21 cellular contexts compared by ENCODE assay signal in the genomic region with DNA sequence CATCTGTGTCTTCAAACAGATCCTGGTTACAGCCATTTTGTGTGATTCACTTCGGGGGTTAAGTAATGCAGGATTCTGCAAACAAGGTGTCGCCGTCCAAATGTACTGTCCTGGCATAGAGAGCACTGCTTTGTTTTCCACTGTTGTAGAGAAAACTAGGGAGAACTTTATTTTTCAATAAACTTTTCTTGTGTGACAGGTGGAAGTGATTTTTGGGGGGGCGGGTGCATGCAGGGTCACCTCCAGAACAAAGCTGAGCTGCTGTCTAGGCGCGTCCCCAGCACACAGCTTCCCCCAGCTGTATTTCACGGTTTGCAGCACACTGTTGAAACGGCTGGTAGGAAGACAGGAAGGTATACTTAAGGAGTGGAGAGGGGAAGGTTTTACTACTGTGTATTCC.
DNase-seq lines count a peak whose midpoint lies in the region; ATAC-seq, FAIRE-seq and TF ChIP-seq lines count a peak whose summit lies in the region.
"Had no signal": no experiment of that assay in that cellular context is flagged by ENCODE, and none has a peak within 500 bp of the region (broad histone marks: within the 10 kb centered on the region; RNA-seq: fewer than 3 reads in every experiment).

No MANE protein-coding gene starts in this region.

- ATAC-seq in HepG2 (no peak), HG02588 (IDR thresholded peaks at IDR 0.05; ENCODE audit: unreplicated experiment) (no peak)
- ATAC-seq in stimulated activated naive B cell treated with anti-CD40 and anti-IgM and Interleukin-4, amounts not matched to agents 10 μg/mL and 1 μg/mL and 100 μg/mL, for 72 hours (replicated peaks): no peak
- ATAC-seq: K562 had no signal

- FAIRE-seq in HepG2 (lab: Jason Lieb, UNC): no peak
- FAIRE-seq: G401.6, GM18507, H1, K562 had no signal

- peak overlapping the region in 1 of 11 experiments; percentile 20; a peak in 1 of 22 replicates for H3K9ac ChIP-seq in BLaER1 treated with 17β-estradiol and CSF1 and Interleukin-3, amounts not matched to agents 10 nM and 100 nM
- H3K9ac ChIP-seq in HepG2 (ENCODE audit: insufficient read depth, low read depth, low read length): no peak overlapping the region

- no peak for TF ChIP-seq POLR2A in HepG2 (IDR thresholded peaks at IDR 0.05; ENCODE audit: insufficient read depth in 1 of 2, low read depth in 2 of 2, low read length in 2 of 2)

- H3K9me3 ChIP-seq in BLaER1 treated with 17β-estradiol and CSF1 and Interleukin-3, amounts not matched to agents 10 nM and 100 nM (replicated peaks in 1 of 11): no peaks in the 10 kb centered on the region
- H3K9me3 ChIP-seq in HepG2 (ENCODE audit: low read length): no peaks in the 10 kb centered on the region
- H3K9me3 ChIP-seq: MG63, Peyer's patch, SJCRH30 had no signal

- DNase-seq in activated CD8-positive, alpha-beta memory T cell treated with anti-CD3 and anti-CD28 coated beads, Interleukin-2, amount 50 U/mL, for 48 hours: peak; percentile 26
- no peak for DNase-seq in activated CD8-positive, alpha-beta memory T cell treated with anti-CD3 and anti-CD28 coated beads for 24 hours
- no peak for DNase-seq in HepG2 (ENCODE audit: low spot score)
- DNase-seq in stimulated activated naive B cell treated with anti-CD40 and anti-IgM and Interleukin-4, amounts not matched to agents 10 μg/mL and 1 μg/mL and 100 μg/mL, for 72 hours: no peak
- DNase-seq in H4 (ENCODE audit: low spot score): no peak
- no peak for DNase-seq in activated CD4-positive, alpha-beta memory T cell treated with anti-CD3 and anti-CD28 coated beads for 36 hours
- DNase-seq: MG63, NCI-H1417, NCI-H1694 treated with DMSO at 0.1 percent for 48 hours, NCI-H2081 treated with DMSO at 0.1 percent for 48 hours, NCI-H446, SJCRH30 had no signal

- H3K27me3 Mint-ChIP-seq in stimulated activated naive B cell treated with anti-CD40 and anti-IgM and Interleukin-4, amounts not matched to agents 10 μg/mL and 1 μg/mL and 100 μg/mL, for 72 hours: no peaks in the 10 kb centered on the region
- no peaks in the 10 kb centered on the region for H3K27me3 Mint-ChIP-seq in activated CD4-positive, alpha-beta memory T cell treated with anti-CD3 and anti-CD28 coated beads for 36 hours

- no peak overlapping the region for H3K4me3 Mint-ChIP-seq in stimulated activated naive B cell treated with anti-CD40 and anti-IgM and Interleukin-4, amounts not matched to agents 10 μg/mL and 1 μg/mL and 100 μg/mL, for 72 hours
- no peak overlapping the region for H3K4me3 Mint-ChIP-seq in activated CD4-positive, alpha-beta memory T cell treated with anti-CD3 and anti-CD28 coated beads for 36 hours
- H3K4me3 Mint-ChIP-seq: CD14-positive monocyte had no signal

- in situ Hi-C loops in HepG2 (cut with HindIII; ENCODE audit: extremely low pct_ligation_motif_present, low pct_unique_long_range_greater_than_20kb): loop anchor here (10.0 kb wide), 2 partner anchors 330 to 570 kb away; no protein-coding TSS in a partner anchor

- H2AFZ ChIP-seq in HepG2 (ENCODE audit: low read length): no peak overlapping the region

- peaks cover 8 to 29% of the 10 kb centered on the region in 2 donors for H3K36me3 Mint-ChIP-seq in stimulated activated naive B cell treated with anti-CD40 and anti-IgM and Interleukin-4, amounts not matched to agents 10 μg/mL and 1 μg/mL and 100 μg/mL, for 72 hours
- no peaks in the 10 kb centered on the region for H3K36me3 Mint-ChIP-seq in activated CD4-positive, alpha-beta memory T cell treated with anti-CD3 and anti-CD28 coated beads for 36 hours

- H3K4me1 Mint-ChIP-seq in stimulated activated naive B cell treated with anti-CD40 and anti-IgM and Interleukin-4, amounts not matched to agents 10 μg/mL and 1 μg/mL and 100 μg/mL, for 72 hours: peaks cover 5 to 12% of the 10 kb centered on the region in 2 donors
- no peaks in the 10 kb centered on the region for H3K4me1 Mint-ChIP-seq in activated CD4-positive, alpha-beta memory T cell treated with anti-CD3 and anti-CD28 coated beads for 36 hours (ENCODE audit: low read depth)
- H3K4me1 Mint-ChIP-seq: CD14-positive monocyte had no signal

- H3K79me2 ChIP-seq in HepG2 (ENCODE audit: insufficient read depth, low read length): no peaks in the 10 kb centered on the region

- H3K27ac Mint-ChIP-seq in stimulated activated naive B cell treated with anti-CD40 and anti-IgM and Interleukin-4, amounts not matched to agents 10 μg/mL and 1 μg/mL and 100 μg/mL, for 72 hours: peak overlapping the region; percentile 71
- no peak overlapping the region for H3K27ac Mint-ChIP-seq in activated CD4-positive, alpha-beta memory T cell treated with anti-CD3 and anti-CD28 coated beads for 36 hours
- H3K27ac Mint-ChIP-seq: CD14-positive monocyte had no signal

- no peak overlapping the region for H3K4me3 ChIP-seq in BLaER1 treated with 17β-estradiol and CSF1 and Interleukin-3, amounts not matched to agents 10 nM and 100 nM
- H3K4me3 ChIP-seq in HepG2 (replicated peaks in 1 of 3; ENCODE audit: insufficient read depth in 1 of 3, low read depth in 2 of 3, low read length in 3 of 3): no peak overlapping the region
- H3K4me3 ChIP-seq: K562, MG63, Peyer's patch, SJCRH30 had no signal

- POLR2A ChIA-PET in HepG2 (lab: Yijun Ruan, JAX): no interaction called here
- POLR2A ChIA-PET in activated CD4-positive, alpha-beta memory T cell treated with anti-CD3 and anti-CD28 coated beads for 36 hours (lab: Charles Lee): no interaction called here

- peaks cover 0 to 32% (median 13%) of the 10 kb centered on the region in 11 experiments; a peak in 9 of 22 replicates for H4K20me1 ChIP-seq in BLaER1 treated with 17β-estradiol and CSF1 and Interleukin-3, amounts not matched to agents 10 nM and 100 nM
- no peaks in the 10 kb centered on the region; the same call in 1 of the 2 replicates for H4K20me1 ChIP-seq in HepG2 (ENCODE audit: insufficient read depth, low read length)

- TF ChIP-seq EP300 in HepG2 (IDR thresholded peaks at IDR 0.05; ENCODE audit: low read depth in 2 of 2, low read length in 2 of 2) (no peak), HepG2 (CRISPR knock-in tag; IDR thresholded peaks at IDR 0.05; ENCODE audit: borderline replicate concordance) (no peak)

- 84% methylated on average over 8 of the region's 8 CpGs for WGBS in HepG2 (ENCODE audit: low lambda C conversion rate)

- no peak for TF ChIP-seq RAD21 in HepG2 (CRISPR knock-in tag; IDR thresholded peaks at IDR 0.05)

- peak overlapping the region in 2 of 11 experiments; percentile 22 to 40; a peak in 1 of 22 replicates for H3K27ac ChIP-seq in BLaER1 treated with 17β-estradiol and CSF1 and Interleukin-3, amounts not matched to agents 10 nM and 100 nM
- no peak overlapping the region for H3K27ac ChIP-seq in HepG2 (ENCODE audit: extremely low read length, insufficient read depth, low read length)
- H3K27ac ChIP-seq: 22Rv1, Peyer's patch, SJCRH30 had no signal

- H3K4me1 ChIP-seq in BLaER1 treated with 17β-estradiol and CSF1 and Interleukin-3, amounts not matched to agents 10 nM and 100 nM: peaks cover 0 to 34% (median 26%) of the 10 kb centered on the region in 10 experiments; a peak in 15 of 20 replicates
- peaks cover 49% of the 10 kb centered on the region for H3K4me1 ChIP-seq in HepG2 (ENCODE audit: insufficient read depth, low read length)
- H3K4me1 ChIP-seq: Peyer's patch, SJCRH30 had no signal

- peaks cover 37 to 60% (median 51%) of the 10 kb centered on the region in 11 experiments for H3K36me3 ChIP-seq in BLaER1 treated with 17β-estradiol and CSF1 and Interleukin-3, amounts not matched to agents 10 nM and 100 nM
- peaks cover 17 to 31% of the 10 kb centered on the region in 2 experiments for H3K36me3 ChIP-seq in HepG2 (replicated peaks in 1 of 2; ENCODE audit: control insufficient read depth in 1 of 2, insufficient read depth in 2 of 2, low read length in 2 of 2)
- H3K36me3 ChIP-seq: MG63 had no signal

- H3K4me2 ChIP-seq in BLaER1 treated with 17β-estradiol and CSF1 and Interleukin-3, amounts not matched to agents 10 nM and 100 nM: peak overlapping the region in 7 of 11 experiments; percentile 16 to 60 (median 38); a peak in 13 of 22 replicates
- H3K4me2 ChIP-seq in HepG2 (ENCODE audit: low read depth, low read length): no peak overlapping the region

- CTCF ChIA-PET in HepG2 (lab: Yijun Ruan, JAX; ENCODE audit: low intra/inter-chr PET ratio, low total read pairs): no interaction called here
- CTCF ChIA-PET in activated CD4-positive, alpha-beta memory T cell treated with anti-CD3 and anti-CD28 coated beads for 36 hours (lab: Charles Lee): interaction anchor here (1.0 kb wide), 1 partner anchor 570 kb away, joined by 3 read pairs; no protein-coding TSS in a partner anchor

- intact Hi-C loops in HepG2 (cut with micrococcal nuclease; ENCODE audit: unreplicated experiment): no loop called here
- intact Hi-C loops in activated CD4-positive, alpha-beta memory T cell treated with anti-CD3 and anti-CD28 coated beads for 36 hours (cut with micrococcal nuclease): loop anchor here (5.0 to 10.0 kb wide), 2 partner anchors 250 to 443 kb away; no protein-coding TSS in a partner anchor

- no TSS peak for BruUV-seq in HepG2 (replicated peaks; lab: Mats Ljungman, UMichigan)

- H3K27me3 ChIP-seq in BLaER1 treated with 17β-estradiol and CSF1 and Interleukin-3, amounts not matched to agents 10 nM and 100 nM: no peaks in the 10 kb centered on the region
- H3K27me3 ChIP-seq in HepG2 (ENCODE audit: control insufficient read depth in 1 of 2, insufficient read depth in 2 of 2, low read length in 2 of 2): no peaks in the 10 kb centered on the region
- H3K27me3 ChIP-seq: MG63, Peyer's patch, SJCRH30 had no signal

- no peaks in the 10 kb centered on the region for H3K9me3 Mint-ChIP-seq in stimulated activated naive B cell treated with anti-CD40 and anti-IgM and Interleukin-4, amounts not matched to agents 10 μg/mL and 1 μg/mL and 100 μg/mL, for 72 hours
- no peaks in the 10 kb centered on the region for H3K9me3 Mint-ChIP-seq in activated CD4-positive, alpha-beta memory T cell treated with anti-CD3 and anti-CD28 coated beads for 36 hours
- H3K9me3 Mint-ChIP-seq: CD14-positive monocyte had no signal

- no peak for TF ChIP-seq CTCF in HepG2 (CRISPR knock-in tag; IDR thresholded peaks at IDR 0.05)

TF ChIP-seq in HepG2, 621 proteins besides CTCF, POLR2A, EP300 and RAD21 (continues in another document):
- TF ChIP-seq ZNF713 (CRISPR knock-in tag; IDR thresholded peaks at IDR 0.05) (no peak), POLR2G (IDR thresholded peaks at IDR 0.05; ENCODE audit: low read depth, low read length) (0 out of 2 replicates have a peak, but pooled peaks have one; percentile 33)
